1 cellular context compared by ENCODE assay signal in genomic region chr15:92831459-92832229, GRCh38.
TF ChIP-seq lines count a peak whose summit lies in the region.

No MANE protein-coding gene starts in this region.

TF ChIP-seq in H1, 55 proteins besides CTCF, POLR2A, EP300 and RAD21 (continued from another document):
- no peak for TF ChIP-seq CHD7 (IDR thresholded peaks at IDR 0.05; ENCODE audit: insufficient replicate concordance, low read length)
- no peak for TF ChIP-seq RFX5 (IDR thresholded peaks at IDR 0.05; ENCODE audit: borderline replicate concordance, low read depth, low read length)
- TF ChIP-seq NRF1 (IDR thresholded peaks at IDR 0.05; ENCODE audit: low read depth, low read length): no peak; the same call in 1 of the 2 replicates
- TF ChIP-seq FOSL1 (IDR thresholded peaks at IDR 0.05; ENCODE audit: insufficient read depth, low read depth, low read length): peak; percentile 71; the same call in 1 of the 2 replicates
- TF ChIP-seq SIN3A (conservative IDR thresholded peaks at IDR 0.05 in 1 of 2, IDR thresholded peaks at IDR 0.05 in 1 of 2; ENCODE audit: low read depth in 1 of 2, low read length in 2 of 2): peak; percentile 45 to 90; a peak in 2 of 4 replicates
- no peak for TF ChIP-seq BACH1 (IDR thresholded peaks at IDR 0.05; ENCODE audit: low read length)
- peak; percentile 23; the same call in 1 of the 2 replicates for TF ChIP-seq CHD1 (IDR thresholded peaks at IDR 0.05; ENCODE audit: low read depth, low read length)
- peak; percentile 99 for TF ChIP-seq JUN (IDR thresholded peaks at IDR 0.05; ENCODE audit: low read depth, low read length)
- peak; percentile 90 for TF ChIP-seq TBP (IDR thresholded peaks at IDR 0.05; ENCODE audit: low read depth, low read length)
- peak; percentile 86 for TF ChIP-seq TEAD4 (IDR thresholded peaks at IDR 0.05; ENCODE audit: low read depth, low read length)
- TF ChIP-seq ATF3 (IDR thresholded peaks at IDR 0.05; ENCODE audit: insufficient read depth, low read depth, low read length): 0 out of 2 replicates have a peak, but pooled peaks have one; percentile 72
- peak; percentile 91 for TF ChIP-seq ATF2 (IDR thresholded peaks at IDR 0.05; ENCODE audit: low read length)
- peak; percentile 61 for TF ChIP-seq MAX (IDR thresholded peaks at IDR 0.05)
- no peak for TF ChIP-seq YY1 (IDR thresholded peaks at IDR 0.05; ENCODE audit: low read depth, low read length)
- no peak for TF ChIP-seq SUZ12 (IDR thresholded peaks at IDR 0.05; ENCODE audit: low read length)
- peak; percentile 44 to 87; a peak in 1 of 4 replicates for TF ChIP-seq HDAC2 (IDR thresholded peaks at IDR 0.05; ENCODE audit: borderline replicate concordance in 1 of 2, low read depth in 2 of 2, low read length in 2 of 2)
- peak; percentile 79 for TF ChIP-seq ASH2L (IDR thresholded peaks at IDR 0.05; ENCODE audit: low read length)
- peak; percentile 76 for TF ChIP-seq TAF7 (optimal IDR thresholded peaks at IDR 0.05; ENCODE audit: borderline replicate concordance, low read depth, low read length)
- TF ChIP-seq CBX5 (IDR thresholded peaks at IDR 0.05; ENCODE audit: low read depth, low read length): no peak
- TF ChIP-seq RBBP5 (IDR thresholded peaks at IDR 0.05; ENCODE audit: borderline replicate concordance, low read depth, low read length): no peak; the same call in 1 of the 2 replicates
- peak; percentile 47; the same call in 1 of the 2 replicates for TF ChIP-seq RXRA (IDR thresholded peaks at IDR 0.05; ENCODE audit: insufficient read depth, low read depth, low read length)
- peak; percentile 93 for TF ChIP-seq TAF1 (IDR thresholded peaks at IDR 0.05; ENCODE audit: low read depth, low read length)
- no peak for TF ChIP-seq KDM4A (IDR thresholded peaks at IDR 0.05; ENCODE audit: low read depth, low read length, severe bottlenecking)
- TF ChIP-seq CTBP2 (IDR thresholded peaks at IDR 0.05; ENCODE audit: borderline replicate concordance, insufficient read depth, insufficient read length, low read length): no peak
- TF ChIP-seq SP1 (IDR thresholded peaks at IDR 0.05; ENCODE audit: low read depth, low read length): peak; percentile 84; the same call in 1 of the 2 replicates
- TF ChIP-seq RNF2 (IDR thresholded peaks at IDR 0.05; ENCODE audit: borderline replicate concordance, low read depth, low read length, missing control alignments, poor library complexity, severe bottlenecking): no peak
- TF ChIP-seq BCL11A (IDR thresholded peaks at IDR 0.05; ENCODE audit: low read depth in 2 of 2, low read length in 2 of 2): no peak
- no peak for TF ChIP-seq MAFK (IDR thresholded peaks at IDR 0.05; ENCODE audit: low read depth, low read length)
- TF ChIP-seq PHF8 (conservative IDR thresholded peaks at IDR 0.05; ENCODE audit: low read depth, low read length): no peak
- peak; percentile 26; the same call in 1 of the 2 replicates for TF ChIP-seq USF2 (IDR thresholded peaks at IDR 0.05; ENCODE audit: low read length)
- 0 out of 2 replicates have a peak, but pooled peaks have one; percentile 70 for TF ChIP-seq SP4 (IDR thresholded peaks at IDR 0.05; ENCODE audit: low read length)
- TF ChIP-seq POLR2AphosphoS5 (IDR thresholded peaks at IDR 0.05; ENCODE audit: low read depth, low read length): peak; percentile 68; the same call in 1 of the 2 replicates
- TF ChIP-seq CHD2 (IDR thresholded peaks at IDR 0.05; ENCODE audit: low read length): peak; percentile 50; the same call in 1 of the 2 replicates
- TF ChIP-seq SIX5 (IDR thresholded peaks at IDR 0.05; ENCODE audit: low read depth, low read length): no peak
- TF ChIP-seq KDM1A (IDR thresholded peaks at IDR 0.05; ENCODE audit: borderline replicate concordance, low read length): no peak
- peak; percentile 53; the same call in 1 of the 2 replicates for TF ChIP-seq EGR1 (IDR thresholded peaks at IDR 0.05; ENCODE audit: borderline replicate concordance, low read depth, low read length)
- 0 out of 2 replicates have a peak, but pooled peaks have one; percentile 17 for TF ChIP-seq E2F6 (IDR thresholded peaks at IDR 0.05)
- TF ChIP-seq POU5F1 (IDR thresholded peaks at IDR 0.05; ENCODE audit: low read depth, low read length): no peak
- no peak for TF ChIP-seq SP2 (IDR thresholded peaks at IDR 0.05; ENCODE audit: low read length)
